Comparison of ENCODE assay signal across 12 cellular contexts in the genomic region with DNA sequence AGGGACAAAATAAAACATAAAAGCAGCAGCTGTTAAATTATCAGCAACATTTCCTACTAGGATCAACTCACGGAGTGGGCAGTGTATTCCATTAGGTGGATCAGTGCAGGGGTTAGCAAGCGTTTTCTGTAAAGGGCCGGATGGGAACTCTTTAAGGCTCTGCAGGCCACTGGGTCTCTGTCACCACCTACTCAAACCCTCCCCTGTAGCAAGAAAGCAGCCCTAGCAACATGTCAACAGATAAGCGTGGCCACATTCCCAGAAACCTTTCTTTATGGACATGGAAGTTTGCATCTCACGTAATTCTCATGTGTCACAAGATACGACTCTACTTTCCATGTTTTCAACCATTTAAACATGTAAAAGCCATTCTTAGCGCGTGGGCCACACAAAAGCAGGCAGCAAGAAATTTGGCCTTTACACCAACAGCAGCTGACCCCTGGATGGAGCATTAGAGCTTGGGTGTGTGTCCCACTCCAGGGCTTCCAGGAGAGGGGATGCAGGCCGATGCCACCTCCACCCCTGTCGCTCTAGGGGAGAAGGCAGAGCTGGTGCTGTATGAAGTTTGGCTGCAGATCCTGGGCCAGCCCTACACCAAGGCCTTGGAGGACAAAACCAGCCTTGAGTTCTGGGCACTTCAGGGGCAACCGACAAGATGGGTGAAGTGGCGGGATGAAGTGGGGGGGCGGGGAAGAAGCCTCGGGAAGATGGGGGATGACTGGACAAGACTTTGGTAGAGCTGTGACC. TPM values are rescaled to one million over a fixed set of nuclear protein-coding genes. Genes with fewer than 3 reads are reported as not detected.
"Had no signal": no experiment of that assay in that cellular context is flagged by ENCODE, and none has a peak within 500 bp of the region (broad histone marks: within the 10 kb centered on the region; RNA-seq: fewer than 3 reads in every experiment).

No MANE protein-coding gene starts in this region.

- ATAC-seq: left colon; stimulated activated memory B cell treated with anti-CD40 and anti-IgM and Interleukin-4, amounts not matched to agents 10 μg/mL and 1 μg/mL and 100 μg/mL, for 72 hours had no signal

- DNase-seq: activated CD4-positive, alpha-beta memory T cell treated with anti-CD3 and anti-CD28 coated beads for 36 hours; activated CD8-positive, alpha-beta memory T cell treated with anti-CD3 and anti-CD28 coated beads, Interleukin-2, amount 50 U/mL, for 4 hours; activated naive CD4-positive, alpha-beta T cell treated with anti-CD3 and anti-CD28 coated beads for 36 hours; adrenal gland; left colon; retina had no signal

- H3K36me3 Mint-ChIP-seq: activated CD4-positive, alpha-beta memory T cell treated with anti-CD3 and anti-CD28 coated beads for 36 hours; memory B cell; stimulated activated memory B cell treated with anti-CD40 and anti-IgM and Interleukin-4, amounts not matched to agents 10 μg/mL and 1 μg/mL and 100 μg/mL, for 72 hours had no signal

- H3K27me3 ChIP-seq: adrenal gland, dorsolateral prefrontal cortex, tibial nerve had no signal

- H3K27me3 Mint-ChIP-seq: activated CD4-positive, alpha-beta memory T cell treated with anti-CD3 and anti-CD28 coated beads for 36 hours; stimulated activated memory B cell treated with anti-CD40 and anti-IgM and Interleukin-4, amounts not matched to agents 10 μg/mL and 1 μg/mL and 100 μg/mL, for 72 hours had no signal

- H3K9ac ChIP-seq: parathyroid adenoma had no signal

- H3K4me3 ChIP-seq: adrenal gland, dorsolateral prefrontal cortex, skin epidermis, tibial nerve had no signal

- H3K27ac Mint-ChIP-seq: activated CD4-positive, alpha-beta memory T cell treated with anti-CD3 and anti-CD28 coated beads for 36 hours; activated naive CD4-positive, alpha-beta T cell treated with anti-CD3 and anti-CD28 coated beads for 36 hours; memory B cell; stimulated activated memory B cell treated with anti-CD40 and anti-IgM and Interleukin-4, amounts not matched to agents 10 μg/mL and 1 μg/mL and 100 μg/mL, for 72 hours had no signal

- H3K36me3 ChIP-seq: adrenal gland, tibial nerve had no signal

- H3K4me3 Mint-ChIP-seq: activated CD4-positive, alpha-beta memory T cell treated with anti-CD3 and anti-CD28 coated beads for 36 hours; activated naive CD4-positive, alpha-beta T cell treated with anti-CD3 and anti-CD28 coated beads for 36 hours; memory B cell; stimulated activated memory B cell treated with anti-CD40 and anti-IgM and Interleukin-4, amounts not matched to agents 10 μg/mL and 1 μg/mL and 100 μg/mL, for 72 hours had no signal

- H3K27ac ChIP-seq: adrenal gland, dorsolateral prefrontal cortex, parathyroid adenoma, tibial nerve had no signal

- H2AFZ ChIP-seq: parathyroid adenoma had no signal

- H3K9me3 Mint-ChIP-seq: activated CD4-positive, alpha-beta memory T cell treated with anti-CD3 and anti-CD28 coated beads for 36 hours; activated naive CD4-positive, alpha-beta T cell treated with anti-CD3 and anti-CD28 coated beads for 36 hours; memory B cell; stimulated activated memory B cell treated with anti-CD40 and anti-IgM and Interleukin-4, amounts not matched to agents 10 μg/mL and 1 μg/mL and 100 μg/mL, for 72 hours had no signal

- H3K4me1 ChIP-seq: parathyroid adenoma had no signal

- H3K9me3 ChIP-seq: adrenal gland, tibial nerve had no signal

- H3K79me2 ChIP-seq: parathyroid adenoma had no signal

RNA-seq across cellular contexts. Expression of gene CSPG4, which starts 48.2 kb away (rescaled TPM):
- total RNA-seq: activated CD4-positive, alpha-beta memory T cell treated with anti-CD3 and anti-CD28 coated beads for 36 hours; activated naive CD4-positive, alpha-beta T cell treated with anti-CD3 and anti-CD28 coated beads for 36 hours had no signal
